26 cellular contexts compared by ENCODE assay signal in the genomic region with DNA sequence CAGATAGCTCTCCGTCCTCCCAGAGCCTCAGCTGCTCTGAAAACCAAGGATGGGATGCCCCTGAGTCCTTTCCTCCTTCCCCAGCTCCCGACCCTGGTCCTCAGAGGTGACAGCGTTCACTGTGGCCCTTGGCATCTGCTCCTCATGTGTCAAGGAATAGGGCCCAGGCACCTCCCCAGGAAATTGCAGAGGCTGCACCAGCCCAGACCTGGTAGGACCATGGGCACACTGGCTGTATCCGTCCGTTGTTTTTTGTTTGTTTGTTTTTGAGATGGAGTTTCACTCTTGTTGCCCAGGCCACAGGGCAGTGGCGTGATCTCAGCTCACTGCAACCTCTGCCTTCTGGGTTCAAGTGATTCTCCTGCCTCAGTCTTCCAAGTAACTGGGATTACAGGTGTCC.
"Had no signal": no experiment of that assay in that cellular context is flagged by ENCODE, and none has a peak within 500 bp of the region (broad histone marks: within the 10 kb centered on the region; RNA-seq: fewer than 3 reads in every experiment).

No MANE protein-coding gene starts in this region.

- H3K27ac Mint-ChIP-seq: mesothelial cell of epicardium had no signal

- H3K36me3 ChIP-seq: esophagus squamous epithelium, gastrocnemius medialis, heart right ventricle, left lung, lower lobe of right lung had no signal

- H3K36me3 Mint-ChIP-seq: mesothelial cell of epicardium had no signal

- H3K9me3 ChIP-seq: esophagus squamous epithelium, gastrocnemius medialis, left lung, lower lobe of right lung, mucosa of descending colon had no signal

- H3K4me1 ChIP-seq: gastrocnemius medialis, heart right ventricle, left lung, lower lobe of right lung had no signal

- H3K27me3 ChIP-seq: dorsolateral prefrontal cortex, esophagus squamous epithelium, gastrocnemius medialis, left lung had no signal

- H3K4me3 Mint-ChIP-seq: mesothelial cell of epicardium had no signal

- H3K27ac ChIP-seq: coronary artery, dorsolateral prefrontal cortex, epithelial cell of prostate, esophagus squamous epithelium, gastrocnemius medialis, heart right ventricle, left lung, lower lobe of right lung had no signal

- H3K4me3 ChIP-seq: coronary artery, dorsolateral prefrontal cortex, esophagus squamous epithelium, gastrocnemius medialis, heart right ventricle, left lung, lower lobe of right lung, mucosa of descending colon had no signal

- DNase-seq: dermis blood vessel endothelial cell; dorsolateral prefrontal cortex; effector CD4-positive, alpha-beta T cell; effector memory CD4-positive, alpha-beta T cell; erythroblast; esophagus squamous epithelium; foreskin fibroblast; foreskin melanocyte; gastrocnemius medialis; glutamatergic neuron; heart right ventricle; hippocampal formation; left cardiac atrium; left lung; left ventricle myocardium superior; lower lobe of right lung; mesenchymal stem cell; mucosa of descending colon had no signal

- ATAC-seq: esophagus mucosa, gastrocnemius medialis, heart right ventricle, left cardiac atrium, left lung, left ventricle myocardium superior, lower lobe of right lung, mucosa of descending colon had no signal

- FAIRE-seq: colon, endometrium, islet of Langerhans, keratinocyte had no signal
